In the genomic region with DNA sequence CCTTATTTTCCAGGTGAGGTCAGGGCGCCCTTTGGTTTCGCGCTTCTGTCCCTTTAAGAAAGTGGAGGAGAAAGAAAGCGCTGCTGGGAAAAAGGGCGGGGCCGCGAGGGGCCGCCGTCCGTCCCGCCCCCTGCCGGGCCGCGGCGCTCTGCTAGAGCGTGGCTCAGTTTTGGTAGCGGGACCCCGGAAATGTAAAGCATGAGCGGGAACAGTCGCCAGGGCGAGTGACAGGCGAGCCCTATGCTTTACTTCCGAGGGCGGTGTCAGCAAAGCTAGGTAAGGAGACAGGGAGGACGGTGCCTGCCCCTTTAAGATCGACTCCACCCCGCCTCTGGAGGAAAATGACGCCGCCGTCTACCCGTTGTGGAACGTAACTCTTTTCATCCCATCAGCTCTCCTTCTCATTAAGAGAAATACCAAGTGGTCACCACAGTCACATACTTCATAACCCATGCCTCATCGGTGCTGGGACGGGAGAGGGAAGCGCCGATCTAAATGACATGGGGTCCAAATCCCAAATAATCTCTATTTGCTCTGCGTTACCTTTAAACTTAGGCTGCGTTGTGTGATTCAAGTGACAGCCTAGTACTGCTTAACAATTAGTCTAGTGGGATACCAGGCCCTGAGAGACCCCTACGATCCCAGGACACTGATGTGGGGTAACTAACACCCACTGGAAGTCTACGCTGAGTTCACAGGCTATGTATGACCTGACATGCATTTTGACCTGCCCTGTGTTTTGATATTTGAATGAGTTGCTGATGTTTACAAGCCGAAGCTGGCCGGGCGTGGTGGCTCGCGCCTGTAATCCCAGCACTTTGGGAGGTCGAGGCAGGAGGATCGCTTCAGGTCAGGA, we compare ENCODE assay signal across 1 cellular context.
TF ChIP-seq lines count a peak whose summit lies in the region.

A gene with protein sequence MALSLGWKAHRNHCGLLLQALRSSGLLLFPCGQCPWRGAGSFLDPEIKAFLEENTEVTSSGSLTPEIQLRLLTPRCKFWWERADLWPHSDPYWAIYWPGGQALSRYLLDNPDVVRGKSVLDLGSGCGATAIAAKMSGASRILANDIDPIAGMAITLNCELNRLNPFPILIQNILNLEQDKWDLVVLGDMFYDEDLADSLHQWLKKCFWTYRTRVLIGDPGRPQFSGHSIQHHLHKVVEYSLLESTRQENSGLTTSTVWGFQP (plus strand): TSS at position 602 of the 856 bp plus-strand sequence. CDS start 2,266 bp downstream, outside the sequence.

TF ChIP-seq in GM12878, 131 proteins besides CTCF, POLR2A, EP300 and RAD21 (continued from another document):
- TF ChIP-seq, protein P1, sequence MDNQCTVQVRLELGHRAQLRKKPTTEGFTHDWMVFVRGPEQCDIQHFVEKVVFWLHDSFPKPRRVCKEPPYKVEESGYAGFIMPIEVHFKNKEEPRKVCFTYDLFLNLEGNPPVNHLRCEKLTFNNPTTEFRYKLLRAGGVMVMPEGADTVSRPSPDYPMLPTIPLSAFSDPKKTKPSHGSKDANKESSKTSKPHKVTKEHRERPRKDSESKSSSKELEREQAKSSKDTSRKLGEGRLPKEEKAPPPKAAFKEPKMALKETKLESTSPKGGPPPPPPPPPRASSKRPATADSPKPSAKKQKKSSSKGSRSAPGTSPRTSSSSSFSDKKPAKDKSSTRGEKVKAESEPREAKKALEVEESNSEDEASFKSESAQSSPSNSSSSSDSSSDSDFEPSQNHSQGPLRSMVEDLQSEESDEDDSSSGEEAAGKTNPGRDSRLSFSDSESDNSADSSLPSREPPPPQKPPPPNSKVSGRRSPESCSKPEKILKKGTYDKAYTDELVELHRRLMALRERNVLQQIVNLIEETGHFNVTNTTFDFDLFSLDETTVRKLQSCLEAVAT (IDR thresholded peaks at IDR 0.05): peak; percentile 81; the same call in 1 of the 2 replicates
- TF ChIP-seq DPF2 (IDR thresholded peaks at IDR 0.05): 0 out of 2 replicates have a peak, but pooled peaks have one; percentile 45
- TF ChIP-seq YY1 (IDR thresholded peaks at IDR 0.05; ENCODE audit: low read depth, low read length): peak; percentile 54
- TF ChIP-seq TCF7 (IDR thresholded peaks at IDR 0.05; ENCODE audit: borderline replicate concordance): no peak
- no peak for TF ChIP-seq PML (IDR thresholded peaks at IDR 0.05; ENCODE audit: low read length)
- TF ChIP-seq, protein P2, sequence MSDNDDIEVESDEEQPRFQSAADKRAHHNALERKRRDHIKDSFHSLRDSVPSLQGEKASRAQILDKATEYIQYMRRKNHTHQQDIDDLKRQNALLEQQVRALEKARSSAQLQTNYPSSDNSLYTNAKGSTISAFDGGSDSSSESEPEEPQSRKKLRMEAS (IDR thresholded peaks at IDR 0.05; ENCODE audit: low read depth, low read length): peak; percentile 80; the same call in 1 of the 2 replicates
- no peak for TF ChIP-seq SPI1 (IDR thresholded peaks at IDR 0.05; ENCODE audit: borderline replicate concordance, insufficient read depth, low read depth, low read length)
- TF ChIP-seq MEF2A (IDR thresholded peaks at IDR 0.05; ENCODE audit: insufficient read depth, low read depth, low read length): 0 out of 2 replicates have a peak, but pooled peaks have one; percentile 26
- TF ChIP-seq KLF5 (IDR thresholded peaks at IDR 0.05; ENCODE audit: partially characterized antibody): peak; percentile 75
- TF ChIP-seq MYC (IDR thresholded peaks at IDR 0.05; ENCODE audit: insufficient read depth, insufficient read length, insufficient replicate concordance, low read length, severe bottlenecking): no peak
- TF ChIP-seq SMARCA5 (IDR thresholded peaks at IDR 0.05): no peak
- TF ChIP-seq ZSCAN29 (IDR thresholded peaks at IDR 0.05): no peak
- TF ChIP-seq LARP7 (IDR thresholded peaks at IDR 0.05): 0 out of 2 replicates have a peak, but pooled peaks have one; percentile 28
- TF ChIP-seq, protein P3, sequence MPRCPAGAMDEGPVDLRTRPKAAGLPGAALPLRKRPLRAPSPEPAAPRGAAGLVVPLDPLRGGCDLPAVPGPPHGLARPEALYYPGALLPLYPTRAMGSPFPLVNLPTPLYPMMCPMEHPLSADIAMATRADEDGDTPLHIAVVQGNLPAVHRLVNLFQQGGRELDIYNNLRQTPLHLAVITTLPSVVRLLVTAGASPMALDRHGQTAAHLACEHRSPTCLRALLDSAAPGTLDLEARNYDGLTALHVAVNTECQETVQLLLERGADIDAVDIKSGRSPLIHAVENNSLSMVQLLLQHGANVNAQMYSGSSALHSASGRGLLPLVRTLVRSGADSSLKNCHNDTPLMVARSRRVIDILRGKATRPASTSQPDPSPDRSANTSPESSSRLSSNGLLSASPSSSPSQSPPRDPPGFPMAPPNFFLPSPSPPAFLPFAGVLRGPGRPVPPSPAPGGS (IDR thresholded peaks at IDR 0.05; ENCODE audit: borderline replicate concordance, insufficient read depth, low read depth, low read length, poor library complexity, severe bottlenecking): peak; percentile 11
- peak; percentile 65; the same call in 1 of the 2 replicates for TF ChIP-seq HDGF (IDR thresholded peaks at IDR 0.05)
- TF ChIP-seq, protein P4, sequence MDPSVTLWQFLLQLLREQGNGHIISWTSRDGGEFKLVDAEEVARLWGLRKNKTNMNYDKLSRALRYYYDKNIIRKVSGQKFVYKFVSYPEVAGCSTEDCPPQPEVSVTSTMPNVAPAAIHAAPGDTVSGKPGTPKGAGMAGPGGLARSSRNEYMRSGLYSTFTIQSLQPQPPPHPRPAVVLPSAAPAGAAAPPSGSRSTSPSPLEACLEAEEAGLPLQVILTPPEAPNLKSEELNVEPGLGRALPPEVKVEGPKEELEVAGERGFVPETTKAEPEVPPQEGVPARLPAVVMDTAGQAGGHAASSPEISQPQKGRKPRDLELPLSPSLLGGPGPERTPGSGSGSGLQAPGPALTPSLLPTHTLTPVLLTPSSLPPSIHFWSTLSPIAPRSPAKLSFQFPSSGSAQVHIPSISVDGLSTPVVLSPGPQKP (IDR thresholded peaks at IDR 0.05; ENCODE audit: low read depth, low read length): 0 out of 2 replicates have a peak, but pooled peaks have one; percentile 56
- TF ChIP-seq, protein P5, sequence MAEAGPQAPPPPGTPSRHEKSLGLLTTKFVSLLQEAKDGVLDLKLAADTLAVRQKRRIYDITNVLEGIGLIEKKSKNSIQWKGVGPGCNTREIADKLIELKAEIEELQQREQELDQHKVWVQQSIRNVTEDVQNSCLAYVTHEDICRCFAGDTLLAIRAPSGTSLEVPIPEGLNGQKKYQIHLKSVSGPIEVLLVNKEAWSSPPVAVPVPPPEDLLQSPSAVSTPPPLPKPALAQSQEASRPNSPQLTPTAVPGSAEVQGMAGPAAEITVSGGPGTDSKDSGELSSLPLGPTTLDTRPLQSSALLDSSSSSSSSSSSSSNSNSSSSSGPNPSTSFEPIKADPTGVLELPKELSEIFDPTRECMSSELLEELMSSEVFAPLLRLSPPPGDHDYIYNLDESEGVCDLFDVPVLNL (IDR thresholded peaks at IDR 0.05; ENCODE audit: low read depth, low read length): peak; percentile 72
